ENCODE assay signal across 1 cellular context in genomic region chr3:56856686-56857577, GRCh38.
TF ChIP-seq lines count a peak whose summit lies in the region.

No MANE protein-coding gene starts in this region.

TF ChIP-seq in HepG2, 621 proteins besides CTCF, POLR2A, EP300 and RAD21:
- no peak for TF ChIP-seq SALL2 (CRISPR knock-in tag; IDR thresholded peaks at IDR 0.05)
- peak; percentile 19; the same call in 1 of the 2 replicates for TF ChIP-seq NFYB (CRISPR knock-in tag; IDR thresholded peaks at IDR 0.05)
- TF ChIP-seq USF2 (IDR thresholded peaks at IDR 0.05; ENCODE audit: low read depth, low read length): no peak
- TF ChIP-seq USF2 (CRISPR knock-in tag; IDR thresholded peaks at IDR 0.05; ENCODE audit: borderline replicate concordance): peak; percentile 21; the same call in 1 of the 2 replicates
